Comparison of ENCODE assay signal across 22 cellular contexts in genomic region chr16:11245222-11245737, GRCh38. TPM values are rescaled to one million over a fixed set of nuclear protein-coding genes. Genes with fewer than 3 reads are reported as not detected.
DNase-seq lines count a peak whose midpoint lies in the region; ATAC-seq, FAIRE-seq and TF ChIP-seq lines count a peak whose summit lies in the region.
"Had no signal": no experiment of that assay in that cellular context is flagged by ENCODE, and none has a peak within 500 bp of the region (broad histone marks: within the 10 kb centered on the region; RNA-seq: fewer than 3 reads in every experiment).

No MANE protein-coding gene starts in this region.

- peak overlapping the region; percentile 22 for H3K27ac Mint-ChIP-seq in activated CD4-positive, alpha-beta T cell treated with anti-CD3 and anti-CD28 coated beads for 36 hours
- H3K27ac Mint-ChIP-seq in activated naive CD8-positive, alpha-beta T cell treated with anti-CD3 and anti-CD28 coated beads, Interleukin-2, amount 10 ng/mL, durations not matched to agents 7 days and 5 days, result peak overlapping the region; percentile 63
- H3K27ac Mint-ChIP-seq in CD14-positive monocyte, result peak overlapping the region in 1 of 7 donors; percentile 76
- H3K27ac Mint-ChIP-seq: CD4-positive, alpha-beta T cell; IgD-negative memory B cell had no signal

- intact Hi-C loops in activated CD4-positive, alpha-beta T cell treated with anti-CD3 and anti-CD28 coated beads for 36 hours (cut with DNase I, micrococcal nuclease), result no loop called here
- intact Hi-C loops in HepG2 (cut with micrococcal nuclease; ENCODE audit: unreplicated experiment) (no loop called here), CD14-positive monocyte (cut with micrococcal nuclease) (no loop called here)

- no peak overlapping the region for H3K27ac ChIP-seq in liver (ENCODE audit: low read depth in 1 of 2, low read length in 2 of 2)
- H3K27ac ChIP-seq in HepG2 (ENCODE audit: extremely low read length, insufficient read depth, low read length), result no peak overlapping the region
- H3K27ac ChIP-seq: A549, GM23248 had no signal

- H3K36me3 ChIP-seq in liver (ENCODE audit: control insufficient read depth in 4 of 4, insufficient read depth in 3 of 4, low read depth in 1 of 4, low read length in 3 of 4) (no peaks in the 10 kb centered on the region), HepG2 (replicated peaks in 1 of 2; ENCODE audit: control insufficient read depth in 1 of 2, insufficient read depth in 2 of 2, low read length in 2 of 2) (no peaks in the 10 kb centered on the region)

- H3K4me3 ChIP-seq in liver (ENCODE audit: low read depth in 1 of 3, low read length in 3 of 3), result no peak overlapping the region
- H3K4me3 ChIP-seq in HepG2 (replicated peaks in 1 of 3; ENCODE audit: insufficient read depth in 1 of 3, low read depth in 2 of 3, low read length in 3 of 3), result no peak overlapping the region
- H3K4me3 ChIP-seq: A549, GM23248 had no signal

- POLR2A ChIA-PET in activated CD4-positive, alpha-beta T cell treated with anti-CD3 and anti-CD28 coated beads for 36 hours (lab: Charles Lee), result interaction anchor here (2.2 kb wide), 1 partner anchor 20 kb away, joined by 10 read pairs; no protein-coding TSS in a partner anchor
- POLR2A ChIA-PET in HepG2 (lab: Yijun Ruan, JAX), result interaction anchor here (0.8 to 2.3 kb wide), 2 partner anchors 10 to 12 kb away, joined by 3 to 12 read pairs; partner anchors contain the start of gene SOCS1
- POLR2A ChIA-PET in activated naive CD8-positive, alpha-beta T cell treated with anti-CD3 and anti-CD28 coated beads, Interleukin-2, amount 10 ng/mL, durations not matched to agents 7 days and 5 days (lab: Charles Lee), result interaction anchor here (0.6 to 11.8 kb wide), 7 partner anchors 10 to 273 kb away, joined by 3 to 227 read pairs (median 6); partner anchors contain the start of gene SOCS1

- H3K79me2 ChIP-seq in HepG2 (ENCODE audit: insufficient read depth, low read length), result no peaks in the 10 kb centered on the region

- no peaks in the 10 kb centered on the region for H3K27me3 ChIP-seq in liver (ENCODE audit: control insufficient read depth in 4 of 4, insufficient read depth in 4 of 4, low read length in 3 of 4)
- peaks cover 1 to 21% of the 10 kb centered on the region in 2 experiments; a peak in 3 of 5 replicates for H3K27me3 ChIP-seq in HepG2 (ENCODE audit: control insufficient read depth in 1 of 2, insufficient read depth in 2 of 2, low read length in 2 of 2)

- no peak overlapping the region for H2AFZ ChIP-seq in HepG2 (ENCODE audit: low read length)
- H2AFZ ChIP-seq: GM23248 had no signal

- FAIRE-seq in HepG2 (lab: Jason Lieb, UNC), result no peak
- FAIRE-seq: A549, GM12892, GM19239 had no signal

- no peak for ATAC-seq in activated CD4-positive, alpha-beta T cell treated with anti-CD3 and anti-CD28 coated beads for 36 hours
- ATAC-seq in HepG2, result no peak
- no peak for ATAC-seq in activated naive CD8-positive, alpha-beta T cell treated with anti-CD3 and anti-CD28 coated beads, Interleukin-2, amount 10 ng/mL, durations not matched to agents 7 days and 5 days (ENCODE audit: low read depth)
- ATAC-seq: A549 had no signal

- no peak for TF ChIP-seq POLR2A in HepG2 (IDR thresholded peaks at IDR 0.05; ENCODE audit: insufficient read depth in 1 of 2, low read depth in 2 of 2, low read length in 2 of 2)

- CTCF ChIA-PET in activated CD4-positive, alpha-beta T cell treated with anti-CD3 and anti-CD28 coated beads for 36 hours (lab: Charles Lee), result interaction anchor here (0.9 to 2.3 kb wide), 4 partner anchors 12 to 281 kb away, joined by 3 to 7 read pairs (median 4); no protein-coding TSS in a partner anchor
- CTCF ChIA-PET in HepG2 (lab: Yijun Ruan, JAX; ENCODE audit: low intra/inter-chr PET ratio, low total read pairs), result no interaction called here

- H3K36me3 Mint-ChIP-seq in activated CD4-positive, alpha-beta T cell treated with anti-CD3 and anti-CD28 coated beads for 36 hours (ENCODE audit: low read depth), result peaks cover 14% of the 10 kb centered on the region
- H3K36me3 Mint-ChIP-seq in activated naive CD8-positive, alpha-beta T cell treated with anti-CD3 and anti-CD28 coated beads, Interleukin-2, amount 10 ng/mL, durations not matched to agents 7 days and 5 days, result peaks cover 22% of the 10 kb centered on the region
- H3K36me3 Mint-ChIP-seq in CD14-positive monocyte, result no peaks in the 10 kb centered on the region
- H3K36me3 Mint-ChIP-seq: IgD-negative memory B cell had no signal

- no peak overlapping the region for H3K4me2 ChIP-seq in HepG2 (ENCODE audit: low read depth, low read length)
- H3K4me2 ChIP-seq: A549 had no signal

- in situ Hi-C loops in HepG2 (cut with HindIII; ENCODE audit: extremely low pct_ligation_motif_present, low pct_unique_long_range_greater_than_20kb), result no loop called here

- H4K20me1 ChIP-seq in HepG2 (ENCODE audit: insufficient read depth, low read length), result no peaks in the 10 kb centered on the region

- H3K4me1 Mint-ChIP-seq in activated CD4-positive, alpha-beta T cell treated with anti-CD3 and anti-CD28 coated beads for 36 hours, result peaks cover 36% of the 10 kb centered on the region
- H3K4me1 Mint-ChIP-seq in activated naive CD8-positive, alpha-beta T cell treated with anti-CD3 and anti-CD28 coated beads, Interleukin-2, amount 10 ng/mL, durations not matched to agents 7 days and 5 days, result peaks cover 43% of the 10 kb centered on the region
- peaks cover 5% of the 10 kb centered on the region for H3K4me1 Mint-ChIP-seq in CD14-positive monocyte

- H3K4me1 ChIP-seq in liver (ENCODE audit: control insufficient read depth in 4 of 4, insufficient read depth in 4 of 4, low read length in 3 of 4) (peaks cover 4 to 14% (median 10%) of the 10 kb centered on the region in 4 donors), HepG2 (ENCODE audit: insufficient read depth, low read length) (peaks cover 44% of the 10 kb centered on the region)
- H3K4me1 ChIP-seq: A549 had no signal

- H3K4me3 Mint-ChIP-seq in activated CD4-positive, alpha-beta T cell treated with anti-CD3 and anti-CD28 coated beads for 36 hours, result no peak overlapping the region
- no peak overlapping the region for H3K4me3 Mint-ChIP-seq in activated naive CD8-positive, alpha-beta T cell treated with anti-CD3 and anti-CD28 coated beads, Interleukin-2, amount 10 ng/mL, durations not matched to agents 7 days and 5 days
- H3K4me3 Mint-ChIP-seq in CD14-positive monocyte, result no peak overlapping the region
- H3K4me3 Mint-ChIP-seq: CD4-positive, alpha-beta T cell had no signal

- no peak overlapping the region for H3K9ac ChIP-seq in liver (ENCODE audit: low read depth in 1 of 2, low read length in 2 of 2)
- no peak overlapping the region for H3K9ac ChIP-seq in HepG2 (ENCODE audit: insufficient read depth, low read depth, low read length)
- H3K9ac ChIP-seq: GM23248 had no signal

- H3K27me3 Mint-ChIP-seq in activated CD4-positive, alpha-beta T cell treated with anti-CD3 and anti-CD28 coated beads for 36 hours, result no peaks in the 10 kb centered on the region
- H3K27me3 Mint-ChIP-seq in activated naive CD8-positive, alpha-beta T cell treated with anti-CD3 and anti-CD28 coated beads, Interleukin-2, amount 10 ng/mL, durations not matched to agents 7 days and 5 days, result no peaks in the 10 kb centered on the region
- peaks cover 4 to 14% (median 7%) of the 10 kb centered on the region in 3 donors for H3K27me3 Mint-ChIP-seq in CD14-positive monocyte (ENCODE audit: low read depth in 3 of 3)
- H3K27me3 Mint-ChIP-seq: CD4-positive, alpha-beta T cell; IgD-negative memory B cell had no signal

- DNase-seq in activated CD4-positive, alpha-beta T cell treated with anti-CD3 and anti-CD28 coated beads for 36 hours, result no peak
- no peak for DNase-seq in activated CD4-positive, alpha-beta T cell treated with anti-CD3 and anti-CD28 coated beads for 4 hours
- DNase-seq in HepG2 (ENCODE audit: low spot score), result no peak
- no peak for DNase-seq in activated naive CD8-positive, alpha-beta T cell treated with anti-CD3 and anti-CD28 coated beads, Interleukin-2, amount 10 ng/mL, durations not matched to agents 7 days and 5 days
- DNase-seq in NCI-H146 (lab: John Stamatoyannopoulos, UW), result no peak
- DNase-seq in CD14-positive monocyte (ENCODE audit: low spot score), result no peak
- DNase-seq in H4 (ENCODE audit: low spot score), result no peak
- DNase-seq: Calu3; CD4-positive, alpha-beta T cell; GDM1; GM23248; NCI-H1436; NCI-H2081; NCI-H2227 treated with DMSO at 0.1 percent for 48 hours; NCI-H524 treated with DMSO at 0.1 percent for 48 hours had no signal

- H3K9me3 ChIP-seq in liver (ENCODE audit: control insufficient read depth in 4 of 4, low read length in 3 of 4), result no peaks in the 10 kb centered on the region
- H3K9me3 ChIP-seq in HepG2 (ENCODE audit: low read length), result no peaks in the 10 kb centered on the region
- H3K9me3 ChIP-seq: A549 had no signal

- TF ChIP-seq RAD21 in liver (IDR thresholded peaks at IDR 0.05) (no peak), HepG2 (CRISPR knock-in tag; IDR thresholded peaks at IDR 0.05) (no peak)

- H3K9me3 Mint-ChIP-seq in activated CD4-positive, alpha-beta T cell treated with anti-CD3 and anti-CD28 coated beads for 36 hours (ENCODE audit: low read depth), result no peaks in the 10 kb centered on the region
- no peaks in the 10 kb centered on the region for H3K9me3 Mint-ChIP-seq in activated naive CD8-positive, alpha-beta T cell treated with anti-CD3 and anti-CD28 coated beads, Interleukin-2, amount 10 ng/mL, durations not matched to agents 7 days and 5 days
- H3K9me3 Mint-ChIP-seq in CD14-positive monocyte, result peaks cover 0 to 4% (median 0%) of the 10 kb centered on the region in 7 donors
- H3K9me3 Mint-ChIP-seq: CD4-positive, alpha-beta T cell; IgD-negative memory B cell had no signal

- 71% methylated on average over 5 of the region's 5 CpGs for WGBS in liver
- WGBS in HepG2 (ENCODE audit: low lambda C conversion rate), result 11% methylated on average over 5 of the region's 5 CpGs

- no TSS peak for BruUV-seq in HepG2 (replicated peaks; lab: Mats Ljungman, UMichigan)

- TF ChIP-seq CTCF in liver (IDR thresholded peaks at IDR 0.05; ENCODE audit: low read depth, low read length, missing input control) (no peak), HepG2 (CRISPR knock-in tag; IDR thresholded peaks at IDR 0.05) (no peak), CD14-positive monocyte (IDR thresholded peaks at IDR 0.05) (no peak)

- TF ChIP-seq EP300 in HepG2 (IDR thresholded peaks at IDR 0.05; ENCODE audit: low read depth in 2 of 2, low read length in 2 of 2), result no peak
- TF ChIP-seq EP300 in HepG2 (CRISPR knock-in tag; IDR thresholded peaks at IDR 0.05; ENCODE audit: borderline replicate concordance), result no peak

RNA-seq across cellular contexts. Expression of gene SOCS1, which starts 10.7 kb away (rescaled TPM):
- total RNA-seq in activated CD4-positive, alpha-beta T cell treated with anti-CD3 and anti-CD28 coated beads for 36 hours, result 100 to 1,000 TPM in 1 of 2 experiments, 10 to 100 TPM in 1; 100.0 to 103 TPM
- total RNA-seq in liver (10 to 100 TPM in 1 of 2 donors, 1 to 10 TPM in 1; 1.8 to 10.9 TPM), HepG2 (2016; rRNA removed; fragmentation: Illumina TruSeq; extraction: Trizol) (3.3 and 5.3 TPM in 2 replicates)
- polyA plus RNA-seq in liver (1 to 10 TPM; 2.2 to 2.5 TPM), HepG2 (2011; rRNA removed) (6.3 and 9.4 TPM in 2 replicates), CD14-positive monocyte (under 1 TPM; 0.13 to 0.35 TPM)
- 5.4 and 8.1 TPM in 2 replicates for total RNA-seq in HepG2 (2016; cell fraction: cytosol; rRNA removed; fragmentation: Illumina TruSeq; extraction: Trizol; ENCODE audit: low read depth)
- 2.8 and 4.2 TPM in 2 replicates for total RNA-seq in HepG2 (2016; cell fraction: insoluble cytoplasmic fraction; rRNA removed; fragmentation: Illumina TruSeq; extraction: Trizol)
- total RNA-seq in HepG2 (2016; cell fraction: membrane; rRNA removed; fragmentation: Illumina TruSeq; extraction: Trizol), result 9.1 and 10.9 TPM in 2 replicates
- 5.6 and 5.7 TPM in 2 replicates for total RNA-seq in HepG2 (2016; cell fraction: nucleus; rRNA removed; fragmentation: Illumina TruSeq; extraction: Trizol)
- polyA plus RNA-seq in HepG2 (2011; cell fraction: cytosol; rRNA removed), result 5.3 and 8.4 TPM in 2 replicates
- 30.3 and 31.6 TPM in 2 replicates for polyA plus RNA-seq in HepG2 (2011; cell fraction: nucleus; rRNA removed)
- 6.5 and 7.4 TPM in 2 replicates for polyA plus RNA-seq in HepG2 (2012)
- 5.5 and 7.8 TPM in 2 replicates for polyA plus RNA-seq in HepG2 (2016; cell fraction: cytosol; fragmentation: Illumina TruSeq; extraction: Trizol; ENCODE audit: low read depth)
- polyA plus RNA-seq in HepG2 (2016; cell fraction: insoluble cytoplasmic fraction; fragmentation: Illumina TruSeq; extraction: Trizol; ENCODE audit: low read depth), result 5.2 and 6.3 TPM in 2 replicates
- 7.1 and 9.9 TPM in 2 replicates for polyA plus RNA-seq in HepG2 (2016; cell fraction: membrane; fragmentation: Illumina TruSeq; extraction: Trizol; ENCODE audit: low read depth)
- 8.1 and 8.6 TPM in 2 replicates for polyA plus RNA-seq in HepG2 (2016; cell fraction: nucleus; fragmentation: Illumina TruSeq; extraction: Trizol; ENCODE audit: insufficient read depth, low read depth)
- 3.9 and 31.0 TPM in 2 replicates for polyA minus RNA-seq in HepG2 (2011; rRNA and poly(A)+ RNA removed; ENCODE audit: low replicate concordance)
- 12.0 and 14.0 TPM in 2 replicates for polyA minus RNA-seq in HepG2 (2011; cell fraction: cytosol; rRNA and poly(A)+ RNA removed)
- polyA minus RNA-seq in HepG2 (2011; cell fraction: nucleus; rRNA and poly(A)+ RNA removed), result 44.8 and 46.1 TPM in 2 replicates
- total RNA-seq in activated naive CD8-positive, alpha-beta T cell treated with anti-CD3 and anti-CD28 coated beads, Interleukin-2, amount 10 ng/mL, durations not matched to agents 7 days and 5 days, result 100 to 1,000 TPM; 165 to 176 TPM
- total RNA-seq in H4 (2014; rRNA removed; shearing (Covaris generic)), result 0.39 and 1.3 TPM in 2 replicates

RNA-seq across cellular contexts. Expression of gene TNP2, which starts 23.8 kb away (rescaled TPM):
- not detected for total RNA-seq in activated CD4-positive, alpha-beta T cell treated with anti-CD3 and anti-CD28 coated beads for 36 hours
- total RNA-seq in liver, result not detected
- not detected for polyA plus RNA-seq in liver
- total RNA-seq in HepG2 (2016; rRNA removed; fragmentation: Illumina TruSeq; extraction: Trizol), result not detected in 2 replicates
- not detected in 2 replicates for total RNA-seq in HepG2 (2016; cell fraction: cytosol; rRNA removed; fragmentation: Illumina TruSeq; extraction: Trizol; ENCODE audit: low read depth)
- not detected in 2 replicates for total RNA-seq in HepG2 (2016; cell fraction: insoluble cytoplasmic fraction; rRNA removed; fragmentation: Illumina TruSeq; extraction: Trizol)
- not detected in 2 replicates for total RNA-seq in HepG2 (2016; cell fraction: membrane; rRNA removed; fragmentation: Illumina TruSeq; extraction: Trizol)
- not detected in 2 replicates for total RNA-seq in HepG2 (2016; cell fraction: nucleus; rRNA removed; fragmentation: Illumina TruSeq; extraction: Trizol)
- polyA plus RNA-seq in HepG2 (2011; rRNA removed), result not detected in 2 replicates
- polyA plus RNA-seq in HepG2 (2011; cell fraction: cytosol; rRNA removed), result not detected in 2 replicates
- polyA plus RNA-seq in HepG2 (2011; cell fraction: nucleus; rRNA removed), result not detected in 2 replicates
- not detected in 2 replicates for polyA plus RNA-seq in HepG2 (2012)
- polyA plus RNA-seq in HepG2 (2016; cell fraction: cytosol; fragmentation: Illumina TruSeq; extraction: Trizol; ENCODE audit: low read depth), result not detected in 2 replicates
- not detected in 2 replicates for polyA plus RNA-seq in HepG2 (2016; cell fraction: insoluble cytoplasmic fraction; fragmentation: Illumina TruSeq; extraction: Trizol; ENCODE audit: low read depth)
- not detected in 2 replicates for polyA plus RNA-seq in HepG2 (2016; cell fraction: membrane; fragmentation: Illumina TruSeq; extraction: Trizol; ENCODE audit: low read depth)
- not detected in 2 replicates for polyA plus RNA-seq in HepG2 (2016; cell fraction: nucleus; fragmentation: Illumina TruSeq; extraction: Trizol; ENCODE audit: insufficient read depth, low read depth)
- not detected in 2 replicates for polyA minus RNA-seq in HepG2 (2011; rRNA and poly(A)+ RNA removed; ENCODE audit: low replicate concordance)
- not detected in 2 replicates for polyA minus RNA-seq in HepG2 (2011; cell fraction: cytosol; rRNA and poly(A)+ RNA removed)
- polyA minus RNA-seq in HepG2 (2011; cell fraction: nucleus; rRNA and poly(A)+ RNA removed), result not detected in 2 replicates
- not detected for total RNA-seq in activated naive CD8-positive, alpha-beta T cell treated with anti-CD3 and anti-CD28 coated beads, Interleukin-2, amount 10 ng/mL, durations not matched to agents 7 days and 5 days
- not detected for polyA plus RNA-seq in CD14-positive monocyte
- total RNA-seq in H4 (2014; rRNA removed; shearing (Covaris generic)), result not detected in 2 replicates
- total RNA-seq: Calu3; CD4-positive, alpha-beta T cell; GM23248; HT-29; OCI-LY7 had no signal
- polyA plus RNA-seq: A549, GM23248, IgD-negative memory B cell had no signal

RNA-seq across cellular contexts. Expression of gene PRM3, which starts 28.1 kb away (rescaled TPM):
- total RNA-seq in activated CD4-positive, alpha-beta T cell treated with anti-CD3 and anti-CD28 coated beads for 36 hours, result not detected
- total RNA-seq in liver, result not detected
- polyA plus RNA-seq in liver, result not detected
- not detected in 2 replicates for total RNA-seq in HepG2 (2016; rRNA removed; fragmentation: Illumina TruSeq; extraction: Trizol)
- total RNA-seq in HepG2 (2016; cell fraction: cytosol; rRNA removed; fragmentation: Illumina TruSeq; extraction: Trizol; ENCODE audit: low read depth), result not detected in 2 replicates
- not detected in 2 replicates for total RNA-seq in HepG2 (2016; cell fraction: insoluble cytoplasmic fraction; rRNA removed; fragmentation: Illumina TruSeq; extraction: Trizol)
- total RNA-seq in HepG2 (2016; cell fraction: membrane; rRNA removed; fragmentation: Illumina TruSeq; extraction: Trizol), result not detected in 2 replicates
- total RNA-seq in HepG2 (2016; cell fraction: nucleus; rRNA removed; fragmentation: Illumina TruSeq; extraction: Trizol), result not detected in 2 replicates
- polyA plus RNA-seq in HepG2 (2011; rRNA removed), result not detected in 2 replicates
- polyA plus RNA-seq in HepG2 (2011; cell fraction: cytosol; rRNA removed), result not detected in 2 replicates
- not detected in 2 replicates for polyA plus RNA-seq in HepG2 (2011; cell fraction: nucleus; rRNA removed)
- polyA plus RNA-seq in HepG2 (2012), result not detected in 2 replicates
- polyA plus RNA-seq in HepG2 (2016; cell fraction: cytosol; fragmentation: Illumina TruSeq; extraction: Trizol; ENCODE audit: low read depth), result not detected in 2 replicates
- polyA plus RNA-seq in HepG2 (2016; cell fraction: insoluble cytoplasmic fraction; fragmentation: Illumina TruSeq; extraction: Trizol; ENCODE audit: low read depth), result not detected in 2 replicates
- polyA plus RNA-seq in HepG2 (2016; cell fraction: membrane; fragmentation: Illumina TruSeq; extraction: Trizol; ENCODE audit: low read depth), result not detected in 2 replicates
- not detected in 2 replicates for polyA plus RNA-seq in HepG2 (2016; cell fraction: nucleus; fragmentation: Illumina TruSeq; extraction: Trizol; ENCODE audit: insufficient read depth, low read depth)
- polyA minus RNA-seq in HepG2 (2011; rRNA and poly(A)+ RNA removed; ENCODE audit: low replicate concordance), result not detected in 2 replicates
- polyA minus RNA-seq in HepG2 (2011; cell fraction: cytosol; rRNA and poly(A)+ RNA removed), result not detected in 2 replicates
- 2.8 TPM in 1 of 2 replicates, not detected in the other for polyA minus RNA-seq in HepG2 (2011; cell fraction: nucleus; rRNA and poly(A)+ RNA removed)
- not detected for total RNA-seq in activated naive CD8-positive, alpha-beta T cell treated with anti-CD3 and anti-CD28 coated beads, Interleukin-2, amount 10 ng/mL, durations not matched to agents 7 days and 5 days
- polyA plus RNA-seq in CD14-positive monocyte, result not detected
- not detected in 2 replicates for total RNA-seq in H4 (2014; rRNA removed; shearing (Covaris generic))
- total RNA-seq: Calu3; CD4-positive, alpha-beta T cell; GM23248; HT-29; OCI-LY7 had no signal
- polyA plus RNA-seq: A549, GM23248, IgD-negative memory B cell had no signal

RNA-seq across cellular contexts. Expression of gene PRM2, which starts 31.0 kb away (rescaled TPM):
- not detected for total RNA-seq in activated CD4-positive, alpha-beta T cell treated with anti-CD3 and anti-CD28 coated beads for 36 hours
- total RNA-seq in liver (not detected), HepG2 (2016; rRNA removed; fragmentation: Illumina TruSeq; extraction: Trizol) (not detected in 2 replicates)
- polyA plus RNA-seq in liver (not detected), HepG2 (2011; rRNA removed) (0.54 TPM in 1 of 2 replicates, not detected in the other), CD14-positive monocyte (not detected)
- total RNA-seq in HepG2 (2016; cell fraction: cytosol; rRNA removed; fragmentation: Illumina TruSeq; extraction: Trizol; ENCODE audit: low read depth), result 0.61 TPM in 1 of 2 replicates, not detected in the other
- total RNA-seq in HepG2 (2016; cell fraction: insoluble cytoplasmic fraction; rRNA removed; fragmentation: Illumina TruSeq; extraction: Trizol), result not detected in 2 replicates
- total RNA-seq in HepG2 (2016; cell fraction: membrane; rRNA removed; fragmentation: Illumina TruSeq; extraction: Trizol), result 0.28 and 0.52 TPM in 2 replicates
- not detected in 2 replicates for total RNA-seq in HepG2 (2016; cell fraction: nucleus; rRNA removed; fragmentation: Illumina TruSeq; extraction: Trizol)
- 0.19 and 0.26 TPM in 2 replicates for polyA plus RNA-seq in HepG2 (2011; cell fraction: cytosol; rRNA removed)
- polyA plus RNA-seq in HepG2 (2011; cell fraction: nucleus; rRNA removed), result not detected in 2 replicates
- polyA plus RNA-seq in HepG2 (2012), result not detected in 2 replicates
- polyA plus RNA-seq in HepG2 (2016; cell fraction: cytosol; fragmentation: Illumina TruSeq; extraction: Trizol; ENCODE audit: low read depth), result 1.6 and 2.0 TPM in 2 replicates
- polyA plus RNA-seq in HepG2 (2016; cell fraction: insoluble cytoplasmic fraction; fragmentation: Illumina TruSeq; extraction: Trizol; ENCODE audit: low read depth), result 0.56 TPM in 1 of 2 replicates, not detected in the other
- 0.55 and 0.73 TPM in 2 replicates for polyA plus RNA-seq in HepG2 (2016; cell fraction: membrane; fragmentation: Illumina TruSeq; extraction: Trizol; ENCODE audit: low read depth)
- not detected in 2 replicates for polyA plus RNA-seq in HepG2 (2016; cell fraction: nucleus; fragmentation: Illumina TruSeq; extraction: Trizol; ENCODE audit: insufficient read depth, low read depth)
- not detected in 2 replicates for polyA minus RNA-seq in HepG2 (2011; rRNA and poly(A)+ RNA removed; ENCODE audit: low replicate concordance)
- polyA minus RNA-seq in HepG2 (2011; cell fraction: cytosol; rRNA and poly(A)+ RNA removed), result not detected in 2 replicates
- not detected in 2 replicates for polyA minus RNA-seq in HepG2 (2011; cell fraction: nucleus; rRNA and poly(A)+ RNA removed)
- not detected for total RNA-seq in activated naive CD8-positive, alpha-beta T cell treated with anti-CD3 and anti-CD28 coated beads, Interleukin-2, amount 10 ng/mL, durations not matched to agents 7 days and 5 days
- total RNA-seq in H4 (2014; rRNA removed; shearing (Covaris generic)), result not detected in 2 replicates
- total RNA-seq: Calu3; CD4-positive, alpha-beta T cell; GM23248; HT-29; OCI-LY7 had no signal
- polyA plus RNA-seq: A549, GM23248, IgD-negative memory B cell had no signal

RNA-seq across cellular contexts. Expression of gene PRM1, which starts 35.9 kb away (rescaled TPM):
- not detected for total RNA-seq in activated CD4-positive, alpha-beta T cell treated with anti-CD3 and anti-CD28 coated beads for 36 hours
- total RNA-seq in liver, result not detected
- not detected for polyA plus RNA-seq in liver
- total RNA-seq in HepG2 (2016; rRNA removed; fragmentation: Illumina TruSeq; extraction: Trizol), result not detected in 2 replicates
- not detected in 2 replicates for total RNA-seq in HepG2 (2016; cell fraction: cytosol; rRNA removed; fragmentation: Illumina TruSeq; extraction: Trizol; ENCODE audit: low read depth)
- not detected in 2 replicates for total RNA-seq in HepG2 (2016; cell fraction: insoluble cytoplasmic fraction; rRNA removed; fragmentation: Illumina TruSeq; extraction: Trizol)
- total RNA-seq in HepG2 (2016; cell fraction: membrane; rRNA removed; fragmentation: Illumina TruSeq; extraction: Trizol), result not detected in 2 replicates
- total RNA-seq in HepG2 (2016; cell fraction: nucleus; rRNA removed; fragmentation: Illumina TruSeq; extraction: Trizol), result not detected in 2 replicates
- not detected in 2 replicates for polyA plus RNA-seq in HepG2 (2011; rRNA removed)
- 0.44 TPM in 1 of 2 replicates, not detected in the other for polyA plus RNA-seq in HepG2 (2011; cell fraction: cytosol; rRNA removed)
- not detected in 2 replicates for polyA plus RNA-seq in HepG2 (2011; cell fraction: nucleus; rRNA removed)
- polyA plus RNA-seq in HepG2 (2012), result not detected in 2 replicates
- not detected in 2 replicates for polyA plus RNA-seq in HepG2 (2016; cell fraction: cytosol; fragmentation: Illumina TruSeq; extraction: Trizol; ENCODE audit: low read depth)
- not detected in 2 replicates for polyA plus RNA-seq in HepG2 (2016; cell fraction: insoluble cytoplasmic fraction; fragmentation: Illumina TruSeq; extraction: Trizol; ENCODE audit: low read depth)
- not detected in 2 replicates for polyA plus RNA-seq in HepG2 (2016; cell fraction: membrane; fragmentation: Illumina TruSeq; extraction: Trizol; ENCODE audit: low read depth)
- polyA plus RNA-seq in HepG2 (2016; cell fraction: nucleus; fragmentation: Illumina TruSeq; extraction: Trizol; ENCODE audit: insufficient read depth, low read depth), result not detected in 2 replicates
- not detected in 2 replicates for polyA minus RNA-seq in HepG2 (2011; rRNA and poly(A)+ RNA removed; ENCODE audit: low replicate concordance)
- not detected in 2 replicates for polyA minus RNA-seq in HepG2 (2011; cell fraction: cytosol; rRNA and poly(A)+ RNA removed)
- not detected in 2 replicates for polyA minus RNA-seq in HepG2 (2011; cell fraction: nucleus; rRNA and poly(A)+ RNA removed)
- not detected for total RNA-seq in activated naive CD8-positive, alpha-beta T cell treated with anti-CD3 and anti-CD28 coated beads, Interleukin-2, amount 10 ng/mL, durations not matched to agents 7 days and 5 days
- not detected for polyA plus RNA-seq in CD14-positive monocyte
- not detected in 2 replicates for total RNA-seq in H4 (2014; rRNA removed; shearing (Covaris generic))
- total RNA-seq: Calu3; CD4-positive, alpha-beta T cell; GM23248; HT-29; OCI-LY7 had no signal
- polyA plus RNA-seq: A549, GM23248, IgD-negative memory B cell had no signal

Comparison
In these comparisons a context has a peak if more than half of its experiments do, and no peak if none do; other contexts are left out.
1. RNA of gene SOCS1, which starts 10.7 kb away (total RNA-seq): 165 to 176 TPM in activated naive CD8-positive, alpha-beta T cell treated with anti-CD3 and anti-CD28 coated beads, Interleukin-2, amount 10 ng/mL, durations not matched to agents 7 days and 5 days and 100.0 to 103 TPM in activated CD4-positive, alpha-beta T cell treated with anti-CD3 and anti-CD28 coated beads for 36 hours; 1.8 to 10.9 TPM in liver, 2.8 to 10.9 TPM in HepG2 and 0.39 to 1.3 TPM in H4; every median in the first group is over 4 times any median in the second.